ENCODE assay signal across 10 cellular contexts in the genomic region with DNA sequence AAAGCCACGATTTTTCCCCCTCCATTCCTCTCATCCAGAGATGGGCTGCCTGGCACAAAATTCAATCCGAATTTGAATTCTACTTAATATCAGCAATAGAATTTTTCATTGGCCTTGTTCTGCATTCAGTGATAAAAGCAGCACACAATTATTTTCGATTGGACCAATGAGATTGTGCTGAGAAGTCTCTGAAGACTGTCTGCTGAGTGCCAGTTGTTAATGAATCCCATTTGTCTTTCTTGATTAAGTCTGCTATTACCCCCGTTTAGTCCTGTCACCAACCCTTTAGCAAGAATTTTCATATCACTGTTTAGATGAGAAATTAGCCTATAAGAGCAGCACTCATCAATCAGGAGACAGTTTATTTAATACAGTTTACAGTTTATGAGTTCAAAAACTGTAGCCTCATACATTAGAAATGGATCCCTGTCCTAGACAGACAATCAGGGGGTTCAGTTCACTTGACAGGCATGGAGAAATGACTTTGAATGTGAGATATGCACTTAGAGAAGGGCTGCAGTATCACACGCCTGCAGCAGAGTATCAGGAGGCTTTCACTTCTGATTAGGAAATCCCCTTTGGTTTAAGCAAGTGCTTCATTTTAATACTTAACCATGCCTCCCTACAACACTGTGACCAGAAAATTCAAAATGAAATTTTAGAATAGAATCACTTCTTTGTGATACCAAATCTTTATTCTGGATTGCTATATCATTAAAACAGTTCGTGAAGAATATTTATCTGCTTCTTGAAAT.
DNase-seq lines count a peak whose midpoint lies in the region; ATAC-seq and TF ChIP-seq lines count a peak whose summit lies in the region.
"Had no signal": no experiment of that assay in that cellular context is flagged by ENCODE, and none has a peak within 500 bp of the region (broad histone marks: within the 10 kb centered on the region; RNA-seq: fewer than 3 reads in every experiment).

No MANE protein-coding gene starts in this region.

- H3K4me1 Mint-ChIP-seq in immature natural killer cell: no peaks in the 10 kb centered on the region
- H3K4me1 Mint-ChIP-seq: B cell, T-helper 17 cell had no signal

- H3K4me3 Mint-ChIP-seq in immature natural killer cell: no peak overlapping the region
- H3K4me3 Mint-ChIP-seq: B cell, T-helper 17 cell had no signal

- H3K9me3 Mint-ChIP-seq in immature natural killer cell: peaks cover 0 to 26% (median 8%) of the 10 kb centered on the region in 6 donors

- DNase-seq in ACHN (peak; percentile 19), GM20000 (ENCODE audit: low spot score) (peak; percentile 27), coronary artery (ENCODE audit: low spot score) (no peak), immature natural killer cell (no peak), mesenteric fat pad (ENCODE audit: low spot score) (no peak), posterior vena cava (ENCODE audit: low spot score) (no peak)
- DNase-seq in activated CD4-positive, CD25-positive, alpha-beta regulatory T cell (lab: John Stamatoyannopoulos, UW): no peak
- DNase-seq: T-helper 17 cell had no signal

- TF ChIP-seq CTCF in GM20000 (IDR thresholded peaks at IDR 0.05; ENCODE audit: extremely low read depth, missing control alignments) (no peak), coronary artery (IDR thresholded peaks at IDR 0.05) (no peak)

- H3K27me3 Mint-ChIP-seq in immature natural killer cell (ENCODE audit: low read depth in 3 of 3): no peaks in the 10 kb centered on the region
- H3K27me3 Mint-ChIP-seq: B cell, T-helper 17 cell had no signal

- in situ Hi-C loops in ACHN (cut with HindIII; ENCODE audit: low pct_ligation_motif_present, low pct_unique_long_range_greater_than_20kb, low sequenced_read_pairs): no loop called here

- peak; percentile 96 for ATAC-seq in HG03175 (IDR thresholded peaks at IDR 0.05; ENCODE audit: unreplicated experiment)
- ATAC-seq: T-helper 17 cell had no signal

- H3K4me3 ChIP-seq in coronary artery: peak overlapping the region; percentile 2

- H3K27ac Mint-ChIP-seq in immature natural killer cell: no peak overlapping the region
- H3K27ac Mint-ChIP-seq: B cell, T-helper 17 cell had no signal

- intact Hi-C loops in posterior vena cava (cut with DNase I): no loop called here

- H3K27ac ChIP-seq in coronary artery: peak overlapping the region; percentile 32 to 55

- no peaks in the 10 kb centered on the region for H3K36me3 Mint-ChIP-seq in immature natural killer cell

Comparison
In these comparisons a context has a peak if more than half of its experiments do, and no peak if none do; other contexts are left out.
1. DNase-seq: peak in ACHN (single experiment) and GM20000 (single experiment); none in coronary artery (single experiment), immature natural killer cell (0 of 3), activated CD4-positive, CD25-positive, alpha-beta regulatory T cell (0 of 4), mesenteric fat pad (single experiment) and posterior vena cava (single experiment).